18 cellular contexts compared by ENCODE assay signal in genomic region chr6:90198758-90199425, GRCh38.
"Had no signal": no experiment of that assay in that cellular context is flagged by ENCODE, and none has a peak within 500 bp of the region (broad histone marks: within the 10 kb centered on the region; RNA-seq: fewer than 3 reads in every experiment).

No MANE protein-coding gene starts in this region.

- H3K9me3 Mint-ChIP-seq: natural killer cell treated with Interleukin-12 subunit alpha and Interleukin-12 subunit beta and Interleukin-15 and Interleukin-18, amount 100 ng/mL, for 72 hours had no signal

- H3K4me3 Mint-ChIP-seq: memory B cell; natural killer cell treated with Interleukin-12 subunit alpha and Interleukin-12 subunit beta and Interleukin-15 and Interleukin-18, amount 100 ng/mL, for 72 hours; type B pancreatic cell had no signal

- ATAC-seq: mucosa of descending colon; natural killer cell treated with Interleukin-12 subunit alpha and Interleukin-12 subunit beta and Interleukin-15 and Interleukin-18, amount 100 ng/mL, for 72 hours; SK-N-SH treated with all-trans-retinoic acid at 6 μM for 48 hours had no signal

- H3K27me3 ChIP-seq: esophagus squamous epithelium had no signal

- H3K27me3 Mint-ChIP-seq: memory B cell, type B pancreatic cell had no signal

- H3K27ac Mint-ChIP-seq: memory B cell; natural killer cell treated with Interleukin-12 subunit alpha and Interleukin-12 subunit beta and Interleukin-15 and Interleukin-18, amount 100 ng/mL, for 72 hours; type B pancreatic cell had no signal

- H3K36me3 ChIP-seq: esophagus squamous epithelium had no signal

- H3K27ac ChIP-seq: esophagus squamous epithelium had no signal

- H3K4me3 ChIP-seq: esophagus squamous epithelium, mucosa of descending colon, skin epidermis had no signal

- H3K9me3 ChIP-seq: esophagus squamous epithelium, mucosa of descending colon had no signal

- DNase-seq: activated CD4-positive, alpha-beta T cell treated with anti-CD3 and anti-CD28 coated beads, Interleukin-2, amount 50 U/mL, for 4 hours; aorta; effector CD8-positive, alpha-beta T cell; esophagus squamous epithelium; left ventricle myocardium superior; mucosa of descending colon; nucleus accumbens; right cardiac atrium; SHP77 treated with DMSO at 0.1 percent for 48 hours; stimulated activated CD4-positive, alpha-beta T cell treated with anti-CD3 and anti-CD28 coated beads, Interleukin-15, amount 100 ng/mL, for 24 hours; stimulated activated CD4-positive, alpha-beta T cell treated with anti-CD3 and anti-CD28 coated beads, Interleukin-4, amount 100 ng/mL, for 1 hour; stimulated activated naive CD4-positive, alpha-beta T cell treated with Interleukin-2 at 50 U/mL for 16 hours; T-helper 2 cell had no signal
